Comparison of ENCODE assay signal across 11 cellular contexts in genomic region chr4:56995525-56995924, GRCh38. TPM values are rescaled to one million over a fixed set of nuclear protein-coding genes. Genes with fewer than 3 reads are reported as not detected.
DNase-seq lines count a peak whose midpoint lies in the region; ATAC-seq, FAIRE-seq and TF ChIP-seq lines count a peak whose summit lies in the region.
"Had no signal": no experiment of that assay in that cellular context is flagged by ENCODE, and none has a peak within 500 bp of the region (broad histone marks: within the 10 kb centered on the region; RNA-seq: fewer than 3 reads in every experiment).

No MANE protein-coding gene starts in this region.

- no peaks in the 10 kb centered on the region for H3K9me3 Mint-ChIP-seq in brain
- H3K9me3 Mint-ChIP-seq: activated naive CD4-positive, alpha-beta T cell treated with anti-CD3 and anti-CD28 coated beads, Interleukin-2, amount 50 U/mL, for 24 hours had no signal

- H3K27me3 ChIP-seq in hepatocyte (no peaks in the 10 kb centered on the region), small intestine (ENCODE audit: control insufficient read depth in 2 of 2, insufficient read depth in 2 of 2, low read length in 2 of 2) (no peaks in the 10 kb centered on the region), H7 (ENCODE audit: control insufficient read depth, insufficient read depth, low read length) (no peaks in the 10 kb centered on the region)

- H3K4me3 Mint-ChIP-seq in brain, result peak overlapping the region in 4 of 5 experiments; percentile 62 to 79 (median 72)
- H3K4me3 Mint-ChIP-seq: activated naive CD4-positive, alpha-beta T cell treated with anti-CD3 and anti-CD28 coated beads, Interleukin-2, amount 50 U/mL, for 24 hours had no signal

- H3K27me3 Mint-ChIP-seq in brain, result no peaks in the 10 kb centered on the region
- H3K27me3 Mint-ChIP-seq: activated naive CD4-positive, alpha-beta T cell treated with anti-CD3 and anti-CD28 coated beads, Interleukin-2, amount 50 U/mL, for 24 hours had no signal

- H3K4me2 ChIP-seq in hepatocyte, result no peak overlapping the region

- H3K36me3 ChIP-seq in hepatocyte (replicated peaks; ENCODE audit: insufficient read depth, low read depth) (no peaks in the 10 kb centered on the region), small intestine (ENCODE audit: control insufficient read depth in 2 of 2, insufficient read depth in 2 of 2, low read length in 2 of 2) (peaks cover 8 to 21% of the 10 kb centered on the region in 2 donors), H7 (replicated peaks; ENCODE audit: control insufficient read depth, insufficient read depth, low read length) (peaks cover 18% of the 10 kb centered on the region)

- 78% methylated on average over 7 of the region's 7 CpGs for WGBS in hepatocyte (ENCODE audit: low lambda C conversion rate, missing lambda C conversion rate)
- 35 to 59% (median 46%) methylated on average over 7 of the region's 7 CpGs for WGBS in small intestine, 3 donors

- H3K27ac Mint-ChIP-seq in brain, result peak overlapping the region in 4 of 5 experiments; percentile 97 to 99 (median 98)
- H3K27ac Mint-ChIP-seq: activated naive CD4-positive, alpha-beta T cell treated with anti-CD3 and anti-CD28 coated beads, Interleukin-2, amount 50 U/mL, for 24 hours had no signal

- TF ChIP-seq CTCF in brain (conservative IDR thresholded peaks at IDR 0.05) (no peak), hepatocyte (IDR thresholded peaks at IDR 0.05; ENCODE audit: poor library complexity) (no peak)

- H2AFZ ChIP-seq in hepatocyte, result no peak overlapping the region

- peaks cover 3% of the 10 kb centered on the region for H3K4me1 ChIP-seq in hepatocyte (ENCODE audit: insufficient read depth)
- H3K4me1 ChIP-seq in small intestine (ENCODE audit: control insufficient read depth in 2 of 2, insufficient read depth in 1 of 2, low read depth in 1 of 2, low read length in 1 of 2), result no peaks in the 10 kb centered on the region

- peak overlapping the region; percentile 72 for H3K27ac ChIP-seq in hepatocyte
- H3K27ac ChIP-seq in small intestine (ENCODE audit: low read depth in 1 of 2, low read length in 1 of 2), result no peak overlapping the region

- no peaks in the 10 kb centered on the region for H3K9me3 ChIP-seq in hepatocyte (ENCODE audit: low read depth)
- H3K9me3 ChIP-seq in small intestine (ENCODE audit: control insufficient read depth, low read depth), result no peaks in the 10 kb centered on the region

- H3K4me3 ChIP-seq in hepatocyte (no peak overlapping the region), small intestine (ENCODE audit: low read depth in 1 of 2, low read length in 2 of 2) (no peak overlapping the region), H7 (ENCODE audit: insufficient read depth, low read depth, low read length) (no peak overlapping the region)

- H3K9me2 ChIP-seq in hepatocyte (replicated peaks; ENCODE audit: insufficient read depth), result no peaks in the 10 kb centered on the region

- H3K79me2 ChIP-seq in hepatocyte, result peaks cover 53% of the 10 kb centered on the region

- H3K36me3 Mint-ChIP-seq in brain, result peaks cover 81% of the 10 kb centered on the region

- H4K20me1 ChIP-seq in hepatocyte (ENCODE audit: insufficient read depth, poor library complexity, severe bottlenecking), result peaks cover 3% of the 10 kb centered on the region

- FAIRE-seq in small intestine (lab: Jason Lieb, UNC), result no peak

- peaks cover 37% of the 10 kb centered on the region for H3K4me1 Mint-ChIP-seq in brain

- DNase-seq in LHCN-M2 (ENCODE audit: low read depth) (peak; percentile 27), hepatocyte (ENCODE audit: low spot score) (peak; percentile 60), small intestine (peak; percentile 3), SW 1271 (lab: John Stamatoyannopoulos, UW) (no peak), T-helper 9 cell (no peak), H7 (no peak)
- DNase-seq: MM.1S, T-helper 2 cell had no signal

- no peak for ATAC-seq in HG03342 (IDR thresholded peaks at IDR 0.05; ENCODE audit: unreplicated experiment)

RNA-seq across cellular contexts. Expression of gene POLR2B, which starts 16.8 kb away (rescaled TPM):
- total RNA-seq in LHCN-M2 (2014; rRNA removed) (129 and 139 TPM in 2 replicates), hepatocyte (110 and 119 TPM in 2 replicates)
- 54.3 TPM for polyA plus RNA-seq in LHCN-M2 (2012)
- polyA plus RNA-seq in brain (ENCODE audit: insufficient read depth, low read depth, low replicate concordance) (38.5 TPM), hepatocyte (43.1 and 52.4 TPM in 2 replicates), small intestine (10 to 100 TPM; 35.6 to 39.2 (median 38.2) TPM)
- total RNA-seq in H7 (2014; rRNA removed; shearing (Covaris generic)), result 122 and 151 TPM in 2 replicates

RNA-seq across cellular contexts. Expression of gene NOA1, which starts 18.1 kb away (rescaled TPM):
- 22.9 and 24.3 TPM in 2 replicates for total RNA-seq in LHCN-M2 (2014; rRNA removed)
- 9.7 TPM for polyA plus RNA-seq in LHCN-M2 (2012)
- polyA plus RNA-seq in brain (ENCODE audit: insufficient read depth, low read depth, low replicate concordance), result 13.5 TPM
- total RNA-seq in hepatocyte, result 17.9 and 18.2 TPM in 2 replicates
- 9.8 and 10.1 TPM in 2 replicates for polyA plus RNA-seq in hepatocyte
- polyA plus RNA-seq in small intestine, result 10 to 100 TPM; 11.4 to 16.6 (median 13.8) TPM
- total RNA-seq in H7 (2014; rRNA removed; shearing (Covaris generic)), result 38.8 and 51.7 TPM in 2 replicates

Comparison
In these comparisons a context has a peak if more than half of its experiments do, and no peak if none do; other contexts are left out.
1. DNase-seq: peak in LHCN-M2 (single experiment), hepatocyte (single experiment) and small intestine (single experiment); none in SW 1271 (0 of 2), T-helper 9 cell (single experiment) and H7 (single experiment).